ENCODE assay signal across 18 cellular contexts in genomic region chr16:55735120-55735781, GRCh38.
"Had no signal": no experiment of that assay in that cellular context is flagged by ENCODE, and none has a peak within 500 bp of the region (broad histone marks: within the 10 kb centered on the region; RNA-seq: fewer than 3 reads in every experiment).

No MANE protein-coding gene starts in this region.

- H3K27me3 ChIP-seq: colonic mucosa, sigmoid colon, upper lobe of left lung had no signal

- H3K4me3 ChIP-seq: colonic mucosa, psoas muscle, sigmoid colon, spleen, upper lobe of left lung had no signal

- H3K36me3 ChIP-seq: colonic mucosa, sigmoid colon, spleen, upper lobe of left lung had no signal

- ATAC-seq: activated CD4-positive, alpha-beta T cell treated with anti-CD3 and anti-CD28 coated beads for 36 hours; activated CD8-positive, alpha-beta T cell treated with anti-CD3 and anti-CD28 coated beads for 36 hours; activated naive CD4-positive, alpha-beta T cell treated with anti-CD3 and anti-CD28 coated beads, Interleukin-2, amount 50 U/mL, for 72 hours; activated T-cell treated with anti-CD3 and anti-CD28 coated beads, Interleukin-2, amount 50 U/mL, for 72 hours; esophagus mucosa; left ventricle myocardium superior; psoas muscle; stimulated activated naive CD8-positive, alpha-beta T cell treated with anti-CD3 and anti-CD28 coated beads, Interleukin-15, amount 100 ng/mL, for 72 hours; T-helper 17 cell had no signal

- H3K27ac ChIP-seq: colonic mucosa, psoas muscle, sigmoid colon, spleen, upper lobe of left lung had no signal

- H3K4me1 ChIP-seq: colonic mucosa, psoas muscle, sigmoid colon, spleen, upper lobe of left lung had no signal

- H3K9me3 ChIP-seq: colonic mucosa, psoas muscle, sigmoid colon, spleen, upper lobe of left lung had no signal

- DNase-seq: activated CD4-positive, alpha-beta T cell treated with anti-CD3 and anti-CD28 coated beads for 36 hours; activated CD8-positive, alpha-beta memory T cell treated with anti-CD3 and anti-CD28 coated beads, Interleukin-2, amount 50 U/mL, for 4 hours; activated CD8-positive, alpha-beta T cell treated with anti-CD3 and anti-CD28 coated beads for 36 hours; activated gamma-delta T cell; activated T-cell treated with anti-CD3 and anti-CD28 coated beads, Interleukin-2, amount 50 U/mL, for 72 hours; central memory CD4-positive, alpha-beta T cell; colonic mucosa; hippocampal formation; left ventricle myocardium superior; psoas muscle; sigmoid colon; spleen; stimulated activated naive CD8-positive, alpha-beta T cell treated with anti-CD3 and anti-CD28 coated beads, Interleukin-15, amount 100 ng/mL, for 72 hours; T-helper 17 cell; upper lobe of left lung had no signal

- FAIRE-seq: endometrium had no signal
